6 cellular contexts compared by ENCODE assay signal in the genomic region with DNA sequence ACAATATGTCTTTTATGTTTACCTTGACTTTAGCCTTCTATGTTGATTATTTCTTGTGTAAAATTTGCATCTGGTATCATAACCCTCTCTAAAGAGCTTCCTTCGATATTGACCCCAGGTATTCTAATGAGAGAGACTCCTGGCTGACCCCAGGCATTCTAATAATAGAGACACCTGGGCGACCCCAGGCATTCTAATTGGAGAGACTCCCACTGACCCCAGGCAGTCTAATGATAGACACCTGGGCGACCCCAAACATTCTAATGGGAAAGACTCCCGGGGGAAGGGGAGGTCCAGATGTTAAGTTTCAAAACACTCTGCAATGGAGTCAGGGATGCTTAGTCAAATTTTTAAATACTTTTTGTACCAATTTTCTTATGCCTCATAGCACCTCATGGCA.
"Had no signal": no experiment of that assay in that cellular context is flagged by ENCODE, and none has a peak within 500 bp of the region (broad histone marks: within the 10 kb centered on the region; RNA-seq: fewer than 3 reads in every experiment).

No MANE protein-coding gene starts in this region.

- DNase-seq: GDM1, GF-D8 had no signal

- FAIRE-seq: GM12878, GM12891, GM18507, GM19239 had no signal

- H3K4me3 ChIP-seq: GM12878 had no signal
